In genomic region chr2:159798376-159798724, GRCh38 we compare ENCODE assay signal across 8 cellular contexts. TPM values are rescaled to one million over a fixed set of nuclear protein-coding genes. Genes with fewer than 3 reads are reported as not detected.
DNase-seq lines count a peak whose midpoint lies in the region; ATAC-seq and TF ChIP-seq lines count a peak whose summit lies in the region.

No MANE protein-coding gene starts in this region.

- no peak for ATAC-seq in HG03432 (IDR thresholded peaks at IDR 0.05; ENCODE audit: unreplicated experiment)

- peak overlapping the region; percentile 92 for H2AFZ ChIP-seq in neural progenitor cell (replicated peaks)

- H3K36me3 ChIP-seq in MG63 (no peaks in the 10 kb centered on the region), ectodermal cell (ENCODE audit: control insufficient read depth, insufficient read depth, low read length) (no peaks in the 10 kb centered on the region), neural progenitor cell (no peaks in the 10 kb centered on the region)

- H3K79me2 ChIP-seq in neural progenitor cell (ENCODE audit: low read depth): no peaks in the 10 kb centered on the region

- H3F3A ChIP-seq in neural progenitor cell (ENCODE audit: low read depth): peaks cover 8% of the 10 kb centered on the region

- H3K27me3 ChIP-seq in MG63: no peaks in the 10 kb centered on the region
- H3K27me3 ChIP-seq in ectodermal cell (ENCODE audit: control insufficient read depth, insufficient read depth, low read length, poor library complexity, severe bottlenecking): peaks cover 47% of the 10 kb centered on the region
- peaks cover 60% of the 10 kb centered on the region for H3K27me3 ChIP-seq in neural progenitor cell

- no peak for TF ChIP-seq CTCF in neural progenitor cell (IDR thresholded peaks at IDR 0.05)

- 66 to 73% methylated on average over 9 of the region's 9 CpGs for WGBS in ectodermal cell, 2 experiments

- H3K9me3 ChIP-seq in MG63 (no peaks in the 10 kb centered on the region), ectodermal cell (ENCODE audit: control insufficient read depth, low read length) (no peaks in the 10 kb centered on the region), neural progenitor cell (ENCODE audit: low read depth) (no peaks in the 10 kb centered on the region)

- no peak overlapping the region for H3K27ac ChIP-seq in ectodermal cell (ENCODE audit: insufficient read depth, low read depth, low read length, poor library complexity, severe bottlenecking)
- H3K27ac ChIP-seq in neural progenitor cell: no peak overlapping the region

- H3K36me3 Mint-ChIP-seq in neural progenitor cell: no peaks in the 10 kb centered on the region

- no peaks in the 10 kb centered on the region for H4K20me1 ChIP-seq in neural progenitor cell (ENCODE audit: low read depth)

- no peak overlapping the region for H3K27ac Mint-ChIP-seq in neural progenitor cell

- H3K4me3 ChIP-seq in MG63 (peak overlapping the region; percentile 79), ectodermal cell (ENCODE audit: insufficient read depth, low read depth, low read length) (peak overlapping the region; percentile 45), neural progenitor cell (peak overlapping the region; percentile 59)

- H3K27me3 Mint-ChIP-seq in neural progenitor cell (ENCODE audit: insufficient read depth, low read depth): peaks cover 27% of the 10 kb centered on the region

- intact Hi-C loops in posterior cingulate gyrus (cut with DNase I): no loop called here

- H3K4me2 ChIP-seq in neural progenitor cell: peak overlapping the region; percentile 84

- H3K4me1 ChIP-seq in ectodermal cell (ENCODE audit: control insufficient read depth, insufficient read depth, low read length) (no peaks in the 10 kb centered on the region), neural progenitor cell (no peaks in the 10 kb centered on the region)

- no peaks in the 10 kb centered on the region for H3K9me3 Mint-ChIP-seq in neural progenitor cell

- peak; percentile 50 for DNase-seq in D341Med (ENCODE audit: low spot score)
- DNase-seq in MG63: no peak
- no peak for DNase-seq in neural progenitor cell (ENCODE audit: low spot score)
- DNase-seq in amygdala (lab: John Stamatoyannopoulos, UW): no peak
- no peak for DNase-seq in posterior cingulate gyrus
- no peak for DNase-seq in islet precursor cell

- H3K4me1 Mint-ChIP-seq in neural progenitor cell: peaks cover 14% of the 10 kb centered on the region

- no peak overlapping the region for H3K9ac ChIP-seq in neural progenitor cell

- peak overlapping the region; percentile 74 for H3K4me3 Mint-ChIP-seq in neural progenitor cell

RNA-seq across cellular contexts. Expression of gene CD302, which starts 0.3 kb away (rescaled TPM):
- total RNA-seq in MG63 (2014; rRNA removed; shearing (Covaris generic); ENCODE audit: low replicate concordance): 4.4 and 8.9 TPM in 2 replicates
- 1.1 TPM for polyA plus RNA-seq in ectodermal cell (2013, experiment 1 of 4)
- polyA plus RNA-seq in ectodermal cell (2013, experiment 2 of 4): 1.2 TPM
- 1.2 TPM for polyA plus RNA-seq in ectodermal cell (2013, experiment 3 of 4)
- polyA plus RNA-seq in ectodermal cell (2013, experiment 4 of 4): 1.4 TPM
- total RNA-seq in neural progenitor cell (ENCODE audit: low replicate concordance): 0.40 and 1.1 TPM in 2 replicates
